Comparison of ENCODE assay signal across 2 cellular contexts in the genomic region with DNA sequence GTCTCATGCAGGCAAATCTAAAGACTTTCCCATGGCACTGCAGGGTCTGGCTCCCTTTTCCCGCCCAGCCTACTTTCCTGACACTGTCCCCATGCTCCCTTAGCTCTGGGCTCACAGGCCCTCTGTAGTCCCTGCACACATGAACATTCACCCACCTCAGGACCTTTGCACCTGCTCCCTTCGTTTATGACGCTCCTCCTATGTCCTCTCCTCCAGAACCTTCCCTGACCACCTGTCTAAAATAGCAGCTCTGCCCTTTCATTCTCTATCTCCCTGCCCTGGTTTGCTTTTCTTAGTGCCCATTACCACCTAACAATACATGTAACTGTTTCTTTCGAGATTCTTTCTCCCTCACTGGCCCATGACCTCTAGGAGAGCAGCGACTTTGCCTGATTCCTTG.
TF ChIP-seq lines count a peak whose summit lies in the region.

No MANE protein-coding gene starts in this region.

TF ChIP-seq in HEK293, 187 proteins besides CTCF, POLR2A, EP300 and RAD21:
- TF ChIP-seq ZNF391 (tag by site-specific recombination; IDR thresholded peaks at IDR 0.05; ENCODE audit: borderline replicate concordance, low read depth) (no peak), ZNF623 (tag by site-specific recombination; IDR thresholded peaks at IDR 0.05) (peak; percentile 94)

TF ChIP-seq in GM12878, 131 proteins besides CTCF, POLR2A, EP300 and RAD21:
- TF ChIP-seq KLF5 (IDR thresholded peaks at IDR 0.05; ENCODE audit: partially characterized antibody) (no peak), JUND (IDR thresholded peaks at IDR 0.05; ENCODE audit: low read depth, low read length) (no peak), ATF7 (IDR thresholded peaks at IDR 0.05; ENCODE audit: low read depth) (no peak), REST (IDR thresholded peaks at IDR 0.05; ENCODE audit: low read depth, low read length) (no peak), RUNX3 (IDR thresholded peaks at IDR 0.05; ENCODE audit: low read length) (no peak), USF2 (IDR thresholded peaks at IDR 0.05; ENCODE audit: borderline replicate concordance, low read depth, low read length) (no peak), HDAC6 (IDR thresholded peaks at IDR 0.05; ENCODE audit: unreplicated experiment) (no peak), PKNOX1 (IDR thresholded peaks at IDR 0.05) (no peak), LARP7 (IDR thresholded peaks at IDR 0.05) (no peak), POLR2AphosphoS2 (IDR thresholded peaks at IDR 0.05; ENCODE audit: low read depth, low read length) (no peak), ZNF384 (IDR thresholded peaks at IDR 0.05; ENCODE audit: borderline replicate concordance, low read depth, low read length) (no peak), MEF2B (IDR thresholded peaks at IDR 0.05; ENCODE audit: partially characterized antibody, poor library complexity, severe bottlenecking) (no peak), NR2F1 (conservative IDR thresholded peaks at IDR 0.05) (no peak), ZNF274 (IDR thresholded peaks at IDR 0.05; ENCODE audit: insufficient read depth, insufficient read length) (no peak), SP1 (IDR thresholded peaks at IDR 0.05; ENCODE audit: low read depth, low read length) (no peak)
- TF ChIP-seq, protein P1, sequence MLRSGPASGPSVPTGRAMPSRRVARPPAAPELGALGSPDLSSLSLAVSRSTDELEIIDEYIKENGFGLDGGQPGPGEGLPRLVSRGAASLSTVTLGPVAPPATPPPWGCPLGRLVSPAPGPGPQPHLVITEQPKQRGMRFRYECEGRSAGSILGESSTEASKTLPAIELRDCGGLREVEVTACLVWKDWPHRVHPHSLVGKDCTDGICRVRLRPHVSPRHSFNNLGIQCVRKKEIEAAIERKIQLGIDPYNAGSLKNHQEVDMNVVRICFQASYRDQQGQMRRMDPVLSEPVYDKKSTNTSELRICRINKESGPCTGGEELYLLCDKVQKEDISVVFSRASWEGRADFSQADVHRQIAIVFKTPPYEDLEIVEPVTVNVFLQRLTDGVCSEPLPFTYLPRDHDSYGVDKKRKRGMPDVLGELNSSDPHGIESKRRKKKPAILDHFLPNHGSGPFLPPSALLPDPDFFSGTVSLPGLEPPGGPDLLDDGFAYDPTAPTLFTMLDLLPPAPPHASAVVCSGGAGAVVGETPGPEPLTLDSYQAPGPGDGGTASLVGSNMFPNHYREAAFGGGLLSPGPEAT (IDR thresholded peaks at IDR 0.05; ENCODE audit: low read depth) = no peak
TF ChIP-seq in GM12878: peak in this region for 0.
